Comparison of ENCODE assay signal across 1 cellular context in genomic region chr2:101638817-101639605, GRCh38.
TF ChIP-seq lines count a peak whose summit lies in the region.

No MANE protein-coding gene starts in this region.

TF ChIP-seq in H1, 55 proteins besides CTCF, POLR2A, EP300 and RAD21:
- no peak for TF ChIP-seq SIRT6 (IDR thresholded peaks at IDR 0.05; ENCODE audit: low read length)
- TF ChIP-seq KDM1A (IDR thresholded peaks at IDR 0.05; ENCODE audit: borderline replicate concordance, low read length) = no peak
